In genomic region chr12:90245396-90245795, GRCh38 we compare ENCODE assay signal across 20 cellular contexts.
"Had no signal": no experiment of that assay in that cellular context is flagged by ENCODE, and none has a peak within 500 bp of the region (broad histone marks: within the 10 kb centered on the region; RNA-seq: fewer than 3 reads in every experiment).

No MANE protein-coding gene starts in this region.

- H3K36me3 Mint-ChIP-seq: immature natural killer cell; memory B cell; naive thymus-derived CD8-positive, alpha-beta T cell had no signal

- H3K9me3 Mint-ChIP-seq: activated CD4-positive, alpha-beta T cell treated with anti-CD3 and anti-CD28 coated beads, Interleukin-2, amount 10 ng/mL, durations not matched to agents 7 days and 5 days; activated T-cell treated with anti-CD3 and anti-CD28 coated beads, Interleukin-2, amount 50 U/mL, for 4 hours; dendritic cell treated with granulocyte-macrophage colony-stimulating factor and Interleukin-4, amounts not matched to agents 40 ng/mL and 50 ng/mL, for 4 days; immature natural killer cell; memory B cell; naive thymus-derived CD8-positive, alpha-beta T cell had no signal

- H3K4me1 Mint-ChIP-seq: activated CD4-positive, alpha-beta T cell treated with anti-CD3 and anti-CD28 coated beads, Interleukin-2, amount 10 ng/mL, durations not matched to agents 7 days and 5 days; naive thymus-derived CD8-positive, alpha-beta T cell had no signal

- H3K27ac Mint-ChIP-seq: activated CD4-positive, alpha-beta T cell treated with anti-CD3 and anti-CD28 coated beads, Interleukin-2, amount 10 ng/mL, durations not matched to agents 7 days and 5 days; dendritic cell treated with granulocyte-macrophage colony-stimulating factor and Interleukin-4, amounts not matched to agents 40 ng/mL and 50 ng/mL, for 4 days; immature natural killer cell; memory B cell; naive thymus-derived CD8-positive, alpha-beta T cell; progenitor cell of endocrine pancreas had no signal

- H3K4me3 ChIP-seq: heart left ventricle, right atrium auricular region, transverse colon, vagina had no signal

- H3K4me3 Mint-ChIP-seq: activated CD4-positive, alpha-beta T cell treated with anti-CD3 and anti-CD28 coated beads, Interleukin-2, amount 10 ng/mL, durations not matched to agents 7 days and 5 days; activated T-cell treated with anti-CD3 and anti-CD28 coated beads, Interleukin-2, amount 50 U/mL, for 4 hours; dendritic cell treated with granulocyte-macrophage colony-stimulating factor and Interleukin-4, amounts not matched to agents 40 ng/mL and 50 ng/mL, for 4 days; immature natural killer cell; memory B cell; naive thymus-derived CD8-positive, alpha-beta T cell had no signal

- DNase-seq: activated CD4-positive, alpha-beta T cell treated with anti-CD3 and anti-CD28 coated beads, Interleukin-2, amount 10 ng/mL, durations not matched to agents 7 days and 5 days; activated CD8-positive, alpha-beta memory T cell treated with anti-CD3 and anti-CD28 coated beads, Interleukin-2, amount 50 U/mL, for 4 hours; activated effector memory CD4-positive, alpha-beta T cell treated with Interleukin-2 at 50 U/mL for 16 hours; activated naive CD4-positive, alpha-beta T cell treated with anti-CD3 and anti-CD28 coated beads, Interleukin-2, amount 50 U/mL, for 16 hours; activated T-cell treated with anti-CD3 and anti-CD28 coated beads, Interleukin-2, amount 50 U/mL, for 4 hours; effector memory CD4-positive, alpha-beta T cell; foreskin melanocyte; heart left ventricle; immature natural killer cell; left ventricle myocardium superior; naive thymus-derived CD8-positive, alpha-beta T cell; stimulated activated CD4-positive, alpha-beta T cell treated with anti-CD3 and anti-CD28 coated beads, Interleukin-12 subunit alpha, Interleukin-12 subunit beta, amount 100 ng/mL, for 4 hours; stimulated activated naive CD8-positive, alpha-beta T cell treated with anti-CD3 and anti-CD28 coated beads, Interleukin-15, Interleukin-2, amounts not matched to agents 100 U/mL and 50 U/mL, for 24 hours; T1000; transverse colon had no signal

- H3K27me3 Mint-ChIP-seq: dendritic cell treated with granulocyte-macrophage colony-stimulating factor and Interleukin-4, amounts not matched to agents 40 ng/mL and 50 ng/mL, for 4 days; memory B cell; progenitor cell of endocrine pancreas had no signal

- ATAC-seq: activated T-cell treated with anti-CD3 and anti-CD28 coated beads, Interleukin-2, amount 50 U/mL, for 4 hours; heart left ventricle; left ventricle myocardium superior; naive thymus-derived CD8-positive, alpha-beta T cell; stimulated activated naive CD8-positive, alpha-beta T cell treated with anti-CD3 and anti-CD28 coated beads, Interleukin-15, Interleukin-2, amounts not matched to agents 100 U/mL and 50 U/mL, for 24 hours had no signal
